1 cellular context compared by ENCODE assay signal in the genomic region with DNA sequence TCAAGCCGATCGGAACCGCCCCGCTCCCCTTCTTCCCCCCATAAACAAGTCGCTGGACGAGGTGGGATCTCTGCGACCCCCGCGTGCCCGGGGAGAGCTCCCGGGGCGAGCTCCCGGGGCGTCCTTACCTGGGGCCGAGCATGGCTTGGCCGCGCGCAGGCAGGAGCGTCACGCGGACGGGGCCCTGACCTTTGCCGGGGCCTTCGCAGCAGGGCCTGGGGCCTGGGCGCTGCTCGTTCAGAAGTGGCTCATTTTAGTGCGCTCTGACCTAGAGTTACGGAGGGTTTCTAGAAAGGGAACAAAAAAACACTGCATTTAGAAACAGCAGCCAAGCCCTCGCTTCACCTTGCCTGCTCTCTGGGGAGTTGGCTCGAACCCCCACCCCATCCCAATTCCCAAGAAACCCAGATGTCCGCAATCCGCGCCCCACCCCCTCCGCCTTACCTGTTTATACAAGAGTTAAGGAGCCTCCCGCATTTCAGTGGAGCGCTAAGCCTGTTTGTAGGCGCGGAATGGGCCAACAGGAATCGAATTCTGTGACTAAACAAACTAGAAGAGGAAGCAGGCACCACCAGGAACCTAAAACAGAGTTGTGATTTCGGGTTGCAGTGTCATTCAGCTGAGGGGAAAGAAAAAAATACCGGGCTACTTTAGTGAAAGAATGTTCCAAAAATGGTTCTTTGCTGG.
TF ChIP-seq lines count a peak whose summit lies in the region.

No MANE protein-coding gene starts in this region.

TF ChIP-seq in WTC11, 78 proteins besides CTCF, POLR2A, EP300 and RAD21 (continued from another document and continues in another):
- TF ChIP-seq, protein P1, sequence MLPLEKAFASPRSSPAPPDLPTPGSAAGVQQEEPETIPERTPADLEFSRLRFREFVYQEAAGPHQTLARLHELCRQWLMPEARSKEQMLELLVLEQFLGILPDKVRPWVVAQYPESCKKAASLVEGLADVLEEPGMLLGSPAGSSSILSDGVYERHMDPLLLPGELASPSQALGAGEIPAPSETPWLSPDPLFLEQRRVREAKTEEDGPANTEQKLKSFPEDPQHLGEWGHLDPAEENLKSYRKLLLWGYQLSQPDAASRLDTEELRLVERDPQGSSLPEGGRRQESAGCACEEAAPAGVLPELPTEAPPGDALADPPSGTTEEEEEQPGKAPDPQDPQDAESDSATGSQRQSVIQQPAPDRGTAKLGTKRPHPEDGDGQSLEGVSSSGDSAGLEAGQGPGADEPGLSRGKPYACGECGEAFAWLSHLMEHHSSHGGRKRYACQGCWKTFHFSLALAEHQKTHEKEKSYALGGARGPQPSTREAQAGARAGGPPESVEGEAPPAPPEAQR (CRISPR knock-in tag; IDR thresholded peaks at IDR 0.05) = no peak
- TF ChIP-seq, protein P2, sequence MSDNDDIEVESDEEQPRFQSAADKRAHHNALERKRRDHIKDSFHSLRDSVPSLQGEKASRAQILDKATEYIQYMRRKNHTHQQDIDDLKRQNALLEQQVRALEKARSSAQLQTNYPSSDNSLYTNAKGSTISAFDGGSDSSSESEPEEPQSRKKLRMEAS (CRISPR knock-in tag; IDR thresholded peaks at IDR 0.05) = peak; percentile 30; the same call in 1 of the 2 replicates
- TF ChIP-seq JAZF1 (CRISPR knock-in tag; IDR thresholded peaks at IDR 0.05) (no peak), TEAD4 (CRISPR knock-in tag; IDR thresholded peaks at IDR 0.05) (0 out of 2 replicates have a peak, but pooled peaks have one; percentile 7), ETV6 (CRISPR knock-in tag; IDR thresholded peaks at IDR 0.05) (no peak), JUN (CRISPR knock-in tag; IDR thresholded peaks at IDR 0.05) (peak; percentile 69; the same call in 1 of the 2 replicates), SP1 (CRISPR knock-in tag; conservative IDR thresholded peaks at IDR 0.05) (no peak), NR3C1 (CRISPR knock-in tag; conservative IDR thresholded peaks at IDR 0.05; ENCODE audit: low read depth) (no peak), ZNF317 (CRISPR knock-in tag; IDR thresholded peaks at IDR 0.05; ENCODE audit: borderline replicate concordance, low read depth) (0 out of 2 replicates have a peak, but pooled peaks have one; percentile 49), CREB1 (CRISPR knock-in tag; IDR thresholded peaks at IDR 0.05) (no peak), HMGA2 (CRISPR knock-in tag; IDR thresholded peaks at IDR 0.05) (no peak), SOX15 (CRISPR knock-in tag; IDR thresholded peaks at IDR 0.05) (no peak), ATF1 (CRISPR knock-in tag; IDR thresholded peaks at IDR 0.05) (no peak), KAT7 (CRISPR knock-in tag; IDR thresholded peaks at IDR 0.05; ENCODE audit: borderline replicate concordance) (0 out of 2 replicates have a peak, but pooled peaks have one; percentile 50), NFE2L1 (CRISPR knock-in tag; IDR thresholded peaks at IDR 0.05) (peak; percentile 40; the same call in 1 of the 2 replicates), ZNF416 (CRISPR knock-in tag; IDR thresholded peaks at IDR 0.05) (no peak), RORB (CRISPR knock-in tag; IDR thresholded peaks at IDR 0.05) (no peak), ZNF232 (CRISPR knock-in tag; IDR thresholded peaks at IDR 0.05) (no peak), CREM (CRISPR knock-in tag; IDR thresholded peaks at IDR 0.05) (0 out of 2 replicates have a peak, but pooled peaks have one; percentile 31), SMAD4 (CRISPR knock-in tag; IDR thresholded peaks at IDR 0.05) (no peak), GTF2I (CRISPR knock-in tag; conservative IDR thresholded peaks at IDR 0.05) (no peak), TP53 (CRISPR knock-in tag; IDR thresholded peaks at IDR 0.05) (0 out of 2 replicates have a peak, but pooled peaks have one; percentile 47), ZNF671 (CRISPR knock-in tag; IDR thresholded peaks at IDR 0.05) (no peak), IRF2 (CRISPR knock-in tag; IDR thresholded peaks at IDR 0.05; ENCODE audit: borderline replicate concordance, low read depth) (no peak), GRHL2 (CRISPR knock-in tag; IDR thresholded peaks at IDR 0.05; ENCODE audit: insufficient replicate concordance, severe bottlenecking) (no peak), OVOL2 (CRISPR knock-in tag; IDR thresholded peaks at IDR 0.05; ENCODE audit: borderline replicate concordance) (no peak), ZNF263 (CRISPR knock-in tag; IDR thresholded peaks at IDR 0.05; ENCODE audit: low read depth) (no peak)
- TF ChIP-seq, protein P3, sequence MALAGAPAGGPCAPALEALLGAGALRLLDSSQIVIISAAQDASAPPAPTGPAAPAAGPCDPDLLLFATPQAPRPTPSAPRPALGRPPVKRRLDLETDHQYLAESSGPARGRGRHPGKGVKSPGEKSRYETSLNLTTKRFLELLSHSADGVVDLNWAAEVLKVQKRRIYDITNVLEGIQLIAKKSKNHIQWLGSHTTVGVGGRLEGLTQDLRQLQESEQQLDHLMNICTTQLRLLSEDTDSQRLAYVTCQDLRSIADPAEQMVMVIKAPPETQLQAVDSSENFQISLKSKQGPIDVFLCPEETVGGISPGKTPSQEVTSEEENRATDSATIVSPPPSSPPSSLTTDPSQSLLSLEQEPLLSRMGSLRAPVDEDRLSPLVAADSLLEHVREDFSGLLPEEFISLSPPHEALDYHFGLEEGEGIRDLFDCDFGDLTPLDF (CRISPR knock-in tag; IDR thresholded peaks at IDR 0.05) = no peak
- TF ChIP-seq, protein P4, sequence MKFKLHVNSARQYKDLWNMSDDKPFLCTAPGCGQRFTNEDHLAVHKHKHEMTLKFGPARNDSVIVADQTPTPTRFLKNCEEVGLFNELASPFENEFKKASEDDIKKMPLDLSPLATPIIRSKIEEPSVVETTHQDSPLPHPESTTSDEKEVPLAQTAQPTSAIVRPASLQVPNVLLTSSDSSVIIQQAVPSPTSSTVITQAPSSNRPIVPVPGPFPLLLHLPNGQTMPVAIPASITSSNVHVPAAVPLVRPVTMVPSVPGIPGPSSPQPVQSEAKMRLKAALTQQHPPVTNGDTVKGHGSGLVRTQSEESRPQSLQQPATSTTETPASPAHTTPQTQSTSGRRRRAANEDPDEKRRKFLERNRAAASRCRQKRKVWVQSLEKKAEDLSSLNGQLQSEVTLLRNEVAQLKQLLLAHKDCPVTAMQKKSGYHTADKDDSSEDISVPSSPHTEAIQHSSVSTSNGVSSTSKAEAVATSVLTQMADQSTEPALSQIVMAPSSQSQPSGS (CRISPR knock-in tag; IDR thresholded peaks at IDR 0.05; ENCODE audit: borderline replicate concordance, low read depth) = no peak
- TF ChIP-seq, protein P5, sequence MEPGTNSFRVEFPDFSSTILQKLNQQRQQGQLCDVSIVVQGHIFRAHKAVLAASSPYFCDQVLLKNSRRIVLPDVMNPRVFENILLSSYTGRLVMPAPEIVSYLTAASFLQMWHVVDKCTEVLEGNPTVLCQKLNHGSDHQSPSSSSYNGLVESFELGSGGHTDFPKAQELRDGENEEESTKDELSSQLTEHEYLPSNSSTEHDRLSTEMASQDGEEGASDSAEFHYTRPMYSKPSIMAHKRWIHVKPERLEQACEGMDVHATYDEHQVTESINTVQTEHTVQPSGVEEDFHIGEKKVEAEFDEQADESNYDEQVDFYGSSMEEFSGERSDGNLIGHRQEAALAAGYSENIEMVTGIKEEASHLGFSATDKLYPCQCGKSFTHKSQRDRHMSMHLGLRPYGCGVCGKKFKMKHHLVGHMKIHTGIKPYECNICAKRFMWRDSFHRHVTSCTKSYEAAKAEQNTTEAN (CRISPR knock-in tag; IDR thresholded peaks at IDR 0.05) = no peak
- TF ChIP-seq, protein P6, sequence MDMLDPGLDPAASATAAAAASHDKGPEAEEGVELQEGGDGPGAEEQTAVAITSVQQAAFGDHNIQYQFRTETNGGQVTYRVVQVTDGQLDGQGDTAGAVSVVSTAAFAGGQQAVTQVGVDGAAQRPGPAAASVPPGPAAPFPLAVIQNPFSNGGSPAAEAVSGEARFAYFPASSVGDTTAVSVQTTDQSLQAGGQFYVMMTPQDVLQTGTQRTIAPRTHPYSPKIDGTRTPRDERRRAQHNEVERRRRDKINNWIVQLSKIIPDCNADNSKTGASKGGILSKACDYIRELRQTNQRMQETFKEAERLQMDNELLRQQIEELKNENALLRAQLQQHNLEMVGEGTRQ (CRISPR knock-in tag; IDR thresholded peaks at IDR 0.05) = no peak
- TF ChIP-seq, protein P7, sequence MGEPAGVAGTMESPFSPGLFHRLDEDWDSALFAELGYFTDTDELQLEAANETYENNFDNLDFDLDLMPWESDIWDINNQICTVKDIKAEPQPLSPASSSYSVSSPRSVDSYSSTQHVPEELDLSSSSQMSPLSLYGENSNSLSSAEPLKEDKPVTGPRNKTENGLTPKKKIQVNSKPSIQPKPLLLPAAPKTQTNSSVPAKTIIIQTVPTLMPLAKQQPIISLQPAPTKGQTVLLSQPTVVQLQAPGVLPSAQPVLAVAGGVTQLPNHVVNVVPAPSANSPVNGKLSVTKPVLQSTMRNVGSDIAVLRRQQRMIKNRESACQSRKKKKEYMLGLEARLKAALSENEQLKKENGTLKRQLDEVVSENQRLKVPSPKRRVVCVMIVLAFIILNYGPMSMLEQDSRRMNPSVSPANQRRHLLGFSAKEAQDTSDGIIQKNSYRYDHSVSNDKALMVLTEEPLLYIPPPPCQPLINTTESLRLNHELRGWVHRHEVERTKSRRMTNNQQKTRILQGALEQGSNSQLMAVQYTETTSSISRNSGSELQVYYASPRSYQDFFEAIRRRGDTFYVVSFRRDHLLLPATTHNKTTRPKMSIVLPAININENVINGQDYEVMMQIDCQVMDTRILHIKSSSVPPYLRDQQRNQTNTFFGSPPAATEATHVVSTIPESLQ (CRISPR knock-in tag; IDR thresholded peaks at IDR 0.05) = no peak
- TF ChIP-seq, protein P8, sequence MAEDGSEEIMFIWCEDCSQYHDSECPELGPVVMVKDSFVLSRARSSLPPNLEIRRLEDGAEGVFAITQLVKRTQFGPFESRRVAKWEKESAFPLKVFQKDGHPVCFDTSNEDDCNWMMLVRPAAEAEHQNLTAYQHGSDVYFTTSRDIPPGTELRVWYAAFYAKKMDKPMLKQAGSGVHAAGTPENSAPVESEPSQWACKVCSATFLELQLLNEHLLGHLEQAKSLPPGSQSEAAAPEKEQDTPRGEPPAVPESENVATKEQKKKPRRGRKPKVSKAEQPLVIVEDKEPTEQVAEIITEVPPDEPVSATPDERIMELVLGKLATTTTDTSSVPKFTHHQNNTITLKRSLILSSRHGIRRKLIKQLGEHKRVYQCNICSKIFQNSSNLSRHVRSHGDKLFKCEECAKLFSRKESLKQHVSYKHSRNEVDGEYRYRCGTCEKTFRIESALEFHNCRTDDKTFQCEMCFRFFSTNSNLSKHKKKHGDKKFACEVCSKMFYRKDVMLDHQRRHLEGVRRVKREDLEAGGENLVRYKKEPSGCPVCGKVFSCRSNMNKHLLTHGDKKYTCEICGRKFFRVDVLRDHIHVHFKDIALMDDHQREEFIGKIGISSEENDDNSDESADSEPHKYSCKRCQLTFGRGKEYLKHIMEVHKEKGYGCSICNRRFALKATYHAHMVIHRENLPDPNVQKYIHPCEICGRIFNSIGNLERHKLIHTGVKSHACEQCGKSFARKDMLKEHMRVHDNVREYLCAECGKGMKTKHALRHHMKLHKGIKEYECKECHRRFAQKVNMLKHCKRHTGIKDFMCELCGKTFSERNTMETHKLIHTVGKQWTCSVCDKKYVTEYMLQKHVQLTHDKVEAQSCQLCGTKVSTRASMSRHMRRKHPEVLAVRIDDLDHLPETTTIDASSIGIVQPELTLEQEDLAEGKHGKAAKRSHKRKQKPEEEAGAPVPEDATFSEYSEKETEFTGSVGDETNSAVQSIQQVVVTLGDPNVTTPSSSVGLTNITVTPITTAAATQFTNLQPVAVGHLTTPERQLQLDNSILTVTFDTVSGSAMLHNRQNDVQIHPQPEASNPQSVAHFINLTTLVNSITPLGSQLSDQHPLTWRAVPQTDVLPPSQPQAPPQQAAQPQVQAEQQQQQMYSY (CRISPR knock-in tag; IDR thresholded peaks at IDR 0.05) = no peak; the same call in 1 of the 2 replicates
- TF ChIP-seq, protein P9, sequence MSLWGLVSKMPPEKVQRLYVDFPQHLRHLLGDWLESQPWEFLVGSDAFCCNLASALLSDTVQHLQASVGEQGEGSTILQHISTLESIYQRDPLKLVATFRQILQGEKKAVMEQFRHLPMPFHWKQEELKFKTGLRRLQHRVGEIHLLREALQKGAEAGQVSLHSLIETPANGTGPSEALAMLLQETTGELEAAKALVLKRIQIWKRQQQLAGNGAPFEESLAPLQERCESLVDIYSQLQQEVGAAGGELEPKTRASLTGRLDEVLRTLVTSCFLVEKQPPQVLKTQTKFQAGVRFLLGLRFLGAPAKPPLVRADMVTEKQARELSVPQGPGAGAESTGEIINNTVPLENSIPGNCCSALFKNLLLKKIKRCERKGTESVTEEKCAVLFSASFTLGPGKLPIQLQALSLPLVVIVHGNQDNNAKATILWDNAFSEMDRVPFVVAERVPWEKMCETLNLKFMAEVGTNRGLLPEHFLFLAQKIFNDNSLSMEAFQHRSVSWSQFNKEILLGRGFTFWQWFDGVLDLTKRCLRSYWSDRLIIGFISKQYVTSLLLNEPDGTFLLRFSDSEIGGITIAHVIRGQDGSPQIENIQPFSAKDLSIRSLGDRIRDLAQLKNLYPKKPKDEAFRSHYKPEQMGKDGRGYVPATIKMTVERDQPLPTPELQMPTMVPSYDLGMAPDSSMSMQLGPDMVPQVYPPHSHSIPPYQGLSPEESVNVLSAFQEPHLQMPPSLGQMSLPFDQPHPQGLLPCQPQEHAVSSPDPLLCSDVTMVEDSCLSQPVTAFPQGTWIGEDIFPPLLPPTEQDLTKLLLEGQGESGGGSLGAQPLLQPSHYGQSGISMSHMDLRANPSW (CRISPR knock-in tag; conservative IDR thresholded peaks at IDR 0.05; ENCODE audit: low read depth) = no peak
- TF ChIP-seq, protein P10, sequence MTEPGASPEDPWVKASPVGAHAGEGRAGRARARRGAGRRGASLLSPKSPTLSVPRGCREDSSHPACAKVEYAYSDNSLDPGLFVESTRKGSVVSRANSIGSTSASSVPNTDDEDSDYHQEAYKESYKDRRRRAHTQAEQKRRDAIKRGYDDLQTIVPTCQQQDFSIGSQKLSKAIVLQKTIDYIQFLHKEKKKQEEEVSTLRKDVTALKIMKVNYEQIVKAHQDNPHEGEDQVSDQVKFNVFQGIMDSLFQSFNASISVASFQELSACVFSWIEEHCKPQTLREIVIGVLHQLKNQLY (CRISPR knock-in tag; IDR thresholded peaks at IDR 0.05) = no peak
- TF ChIP-seq, protein P11, sequence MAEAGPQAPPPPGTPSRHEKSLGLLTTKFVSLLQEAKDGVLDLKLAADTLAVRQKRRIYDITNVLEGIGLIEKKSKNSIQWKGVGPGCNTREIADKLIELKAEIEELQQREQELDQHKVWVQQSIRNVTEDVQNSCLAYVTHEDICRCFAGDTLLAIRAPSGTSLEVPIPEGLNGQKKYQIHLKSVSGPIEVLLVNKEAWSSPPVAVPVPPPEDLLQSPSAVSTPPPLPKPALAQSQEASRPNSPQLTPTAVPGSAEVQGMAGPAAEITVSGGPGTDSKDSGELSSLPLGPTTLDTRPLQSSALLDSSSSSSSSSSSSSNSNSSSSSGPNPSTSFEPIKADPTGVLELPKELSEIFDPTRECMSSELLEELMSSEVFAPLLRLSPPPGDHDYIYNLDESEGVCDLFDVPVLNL (CRISPR knock-in tag; IDR thresholded peaks at IDR 0.05; ENCODE audit: borderline replicate concordance, low read depth) = no peak
